25 cellular contexts compared by ENCODE assay signal in the genomic region with DNA sequence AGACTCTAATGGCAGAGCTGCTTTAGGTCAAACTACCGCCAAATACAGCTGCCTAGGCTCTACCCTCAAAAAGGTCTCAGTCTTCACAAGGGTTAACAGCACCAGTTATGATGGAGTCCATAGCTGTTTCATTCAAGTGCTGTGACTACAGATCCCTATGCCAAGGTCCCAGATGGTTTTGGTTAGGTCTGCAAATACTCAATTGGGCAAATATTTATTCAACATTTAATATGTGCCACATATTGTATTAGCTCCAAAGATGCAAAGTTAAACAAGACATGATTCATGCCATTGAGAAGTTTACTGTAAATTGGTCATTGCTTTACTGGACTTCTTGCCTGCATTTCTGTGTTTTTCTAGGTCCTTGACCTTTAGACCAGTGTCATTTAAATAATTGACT. TPM values are rescaled to one million over a fixed set of nuclear protein-coding genes. Genes with fewer than 3 reads are reported as not detected.
A peak's percentile ranks its signal among the peaks of the same experiment; 100 is the strongest.
DNase-seq lines count a peak whose midpoint lies in the region; ATAC-seq and TF ChIP-seq lines count a peak whose summit lies in the region.
"Had no signal": no experiment of that assay in that cellular context is flagged by ENCODE, and none has a peak within 500 bp of the region (broad histone marks: within the 10 kb centered on the region; RNA-seq: fewer than 3 reads in every experiment).

No MANE protein-coding gene starts in this region.

- H4K20me1 ChIP-seq in PC-3 (ENCODE audit: low read length): no peaks in the 10 kb centered on the region
- H4K20me1 ChIP-seq: BLaER1 treated with 17β-estradiol and CSF1 and Interleukin-3, amounts not matched to agents 10 nM and 100 nM had no signal

- peak overlapping the region; percentile 32; the same call in 1 of the 2 replicates for H3K4me2 ChIP-seq in PC-3 (ENCODE audit: low read length)
- H3K4me2 ChIP-seq: BLaER1 treated with 17β-estradiol and CSF1 and Interleukin-3, amounts not matched to agents 10 nM and 100 nM; SK-N-SH had no signal

- H3F3A ChIP-seq in PC-3 (ENCODE audit: low read length, unreplicated experiment): no peaks in the 10 kb centered on the region

- no peaks in the 10 kb centered on the region for H3K9me3 ChIP-seq in PC-3 (ENCODE audit: low read length)
- no peaks in the 10 kb centered on the region for H3K9me3 ChIP-seq in lung (ENCODE audit: control insufficient read depth in 2 of 2, insufficient read depth in 1 of 2, low read length in 1 of 2)
- H3K9me3 ChIP-seq: BLaER1 treated with 17β-estradiol and CSF1 and Interleukin-3, amounts not matched to agents 10 nM and 100 nM; SK-N-SH had no signal

- no peak overlapping the region for H3K9ac ChIP-seq in PC-3 (ENCODE audit: low read length)
- H3K9ac ChIP-seq: BLaER1 treated with 17β-estradiol and CSF1 and Interleukin-3, amounts not matched to agents 10 nM and 100 nM; SK-N-SH had no signal

- no TSS peak for BruUV-seq in PC-3 (replicated peaks; lab: Mats Ljungman, UMichigan)

- in situ Hi-C loops in ACHN (cut with HindIII; ENCODE audit: low pct_ligation_motif_present, low pct_unique_long_range_greater_than_20kb, low sequenced_read_pairs): no loop called here

- no peak overlapping the region for H3K27ac ChIP-seq in PC-3 (ENCODE audit: low read length)
- no peak overlapping the region for H3K27ac ChIP-seq in lung (ENCODE audit: low read depth in 1 of 2, low read length in 1 of 2)
- H3K27ac ChIP-seq: BLaER1 treated with 17β-estradiol and CSF1 and Interleukin-3, amounts not matched to agents 10 nM and 100 nM had no signal

- WGBS in lung, 2 donors: 91 to 94% methylated on average over 1 of the region's 1 CpG

- H3K36me3 ChIP-seq in PC-3 (ENCODE audit: low read depth, low read length): no peaks in the 10 kb centered on the region
- H3K36me3 ChIP-seq in lung (ENCODE audit: control insufficient read depth in 2 of 2, insufficient read depth in 2 of 2, low read length in 2 of 2): no peaks in the 10 kb centered on the region
- H3K36me3 ChIP-seq: BLaER1 treated with 17β-estradiol and CSF1 and Interleukin-3, amounts not matched to agents 10 nM and 100 nM had no signal

- no peaks in the 10 kb centered on the region for H3K9me2 ChIP-seq in PC-3 (replicated peaks; ENCODE audit: low read length)
- H3K9me2 ChIP-seq: SK-N-SH had no signal

- intact Hi-C loops in PC-3 (cut with micrococcal nuclease): loop anchor here (2.0 to 10.0 kb wide), 2 partner anchors 885 to 1367 kb away; no protein-coding TSS in a partner anchor

- H3K27me3 ChIP-seq in PC-3 (ENCODE audit: low read length) (no peaks in the 10 kb centered on the region), lung (ENCODE audit: control insufficient read depth, insufficient read depth) (no peaks in the 10 kb centered on the region)
- H3K27me3 ChIP-seq: BLaER1 treated with 17β-estradiol and CSF1 and Interleukin-3, amounts not matched to agents 10 nM and 100 nM had no signal

- TF ChIP-seq CTCF in PC-3 (conservative IDR thresholded peaks at IDR 0.05; ENCODE audit: low read depth, low read length): no peak
- TF ChIP-seq CTCF in lung (IDR thresholded peaks at IDR 0.05; ENCODE audit: control extremely low read depth, extremely low read depth): no peak

- H3K4me1 ChIP-seq in PC-3 (ENCODE audit: insufficient read depth, low read length) (peaks cover 35% of the 10 kb centered on the region), lung (ENCODE audit: control insufficient read depth in 2 of 2, insufficient read depth in 2 of 2, low read length in 2 of 2) (no peaks in the 10 kb centered on the region)
- H3K4me1 ChIP-seq: BLaER1 treated with 17β-estradiol and CSF1 and Interleukin-3, amounts not matched to agents 10 nM and 100 nM had no signal

- H3K4me3 ChIP-seq in PC-3 (ENCODE audit: low read length) (no peak overlapping the region), lung (no peak overlapping the region)
- H3K4me3 ChIP-seq: BLaER1 treated with 17β-estradiol and CSF1 and Interleukin-3, amounts not matched to agents 10 nM and 100 nM had no signal

- ATAC-seq in PC-3 (peak; percentile 53), lung (ENCODE audit: insufficient read depth, low FRiP score) (peak; percentile 47)

- CTCF ChIA-PET in PC-3 (lab: Charles Lee): no interaction called here

- H3K79me2 ChIP-seq in PC-3 (ENCODE audit: low read length): no peaks in the 10 kb centered on the region

- peak; percentile 26 for DNase-seq in NCI-H510A treated with DMSO at 0.1 percent for 48 hours (lab: John Stamatoyannopoulos, UW)
- no peak for DNase-seq in NCI-H510A (lab: John Stamatoyannopoulos, UW)
- DNase-seq in PC-3: peak; percentile 51
- DNase-seq in fibroblast of gingiva (ENCODE audit: low read depth): peak; percentile 81
- DNase-seq in lung (ENCODE audit: low spot score): no peak
- no peak for DNase-seq in hepatic stellate cell (ENCODE audit: low spot score)
- DNase-seq in ACHN: no peak
- DNase-seq in NCI-H1436 (lab: John Stamatoyannopoulos, UW): no peak
- DNase-seq: 8988T; CD4-positive, alpha-beta T cell; COR-L47; DMS79 treated with DMSO at 0.1 percent for 48 hours; GF-D8; H7; KBM-7; NCI-H1048; NCI-H1694 treated with DMSO at 0.1 percent for 48 hours; NCI-H2081; NCI-H2171; NCI-H226; NCI-H524; SK-N-SH; SW 1271 had no signal

- no peak overlapping the region for H2AFZ ChIP-seq in PC-3 (ENCODE audit: low read length)

- POLR2A ChIA-PET in PC-3 (lab: Charles Lee; ENCODE audit: unreplicated experiment): interaction anchor here (0.7 kb wide), 1 partner anchor 1464 kb away, joined by 3 read pairs; no protein-coding TSS in a partner anchor

RNA-seq across cellular contexts. Expression of a gene that starts 55.8 kb away (rescaled TPM):
- total RNA-seq in PC-3 (2014; rRNA removed): not detected in 2 replicates
- total RNA-seq in lung: not detected
- not detected for polyA plus RNA-seq in lung
- total RNA-seq: CD4-positive, alpha-beta T cell; H7; LHCN-M2 had no signal
- polyA plus RNA-seq: SK-N-SH had no signal

Comparison
In these comparisons a context has a peak if more than half of its experiments do, and no peak if none do; other contexts are left out.
1. DNase-seq: peak in NCI-H510A treated with DMSO at 0.1 percent for 48 hours (single experiment), PC-3 (single experiment) and fibroblast of gingiva (single experiment); none in NCI-H510A (single experiment), lung (single experiment), hepatic stellate cell (single experiment), ACHN (single experiment) and NCI-H1436 (single experiment).